In genomic region chr1:160032165-160032827, GRCh38 we compare ENCODE assay signal across 1 cellular context.
A peak's percentile ranks its signal among the peaks of the same experiment; 100 is the strongest.
TF ChIP-seq lines count a peak whose summit lies in the region.

No MANE protein-coding gene starts in this region.

TF ChIP-seq in HepG2, 621 proteins besides CTCF, POLR2A, EP300 and RAD21 (continues in another document):
- TF ChIP-seq ZBTB20 (CRISPR knock-in tag; IDR thresholded peaks at IDR 0.05; ENCODE audit: borderline replicate concordance, low read depth) (no peak), ZNF788 (CRISPR knock-in tag; IDR thresholded peaks at IDR 0.05; ENCODE audit: borderline replicate concordance) (no peak), FOXJ3 (CRISPR knock-in tag; IDR thresholded peaks at IDR 0.05; ENCODE audit: borderline replicate concordance) (no peak), SIX4 (CRISPR knock-in tag; IDR thresholded peaks at IDR 0.05) (no peak), KLF15 (CRISPR knock-in tag; IDR thresholded peaks at IDR 0.05; ENCODE audit: borderline replicate concordance) (0 out of 2 replicates have a peak, but pooled peaks have one; percentile 14), PCBP1 (IDR thresholded peaks at IDR 0.05; ENCODE audit: borderline replicate concordance, low read depth, low read length) (0 out of 2 replicates have a peak, but pooled peaks have one; percentile 8), STAT6 (CRISPR knock-in tag; IDR thresholded peaks at IDR 0.05; ENCODE audit: borderline replicate concordance) (0 out of 2 replicates have a peak, but pooled peaks have one; percentile 48), ZNF367 (CRISPR knock-in tag; IDR thresholded peaks at IDR 0.05; ENCODE audit: borderline replicate concordance) (no peak), ZFY (CRISPR knock-in tag; IDR thresholded peaks at IDR 0.05) (0 out of 2 replicates have a peak, but pooled peaks have one; percentile 16), ZFX (CRISPR knock-in tag; IDR thresholded peaks at IDR 0.05; ENCODE audit: low read depth) (peak; percentile 33; the same call in 1 of the 2 replicates), ZNF746 (CRISPR knock-in tag; IDR thresholded peaks at IDR 0.05) (no peak), RARG (CRISPR knock-in tag; IDR thresholded peaks at IDR 0.05; ENCODE audit: low read depth) (no peak), NFIB (CRISPR knock-in tag; IDR thresholded peaks at IDR 0.05; ENCODE audit: borderline replicate concordance) (no peak), ZKSCAN1 (IDR thresholded peaks at IDR 0.05; ENCODE audit: low read length) (no peak), ZNF710 (CRISPR knock-in tag; IDR thresholded peaks at IDR 0.05; ENCODE audit: borderline replicate concordance) (no peak), TMF1 (CRISPR knock-in tag; IDR thresholded peaks at IDR 0.05; ENCODE audit: low read depth) (0 out of 2 replicates have a peak, but pooled peaks have one; percentile 33), KLF11 (CRISPR knock-in tag; IDR thresholded peaks at IDR 0.05) (no peak), SNAPC2 (CRISPR knock-in tag; IDR thresholded peaks at IDR 0.05) (0 out of 2 replicates have a peak, but pooled peaks have one; percentile 40), AFF4 (CRISPR knock-in tag; IDR thresholded peaks at IDR 0.05) (no peak), ZNF263 (CRISPR knock-in tag; IDR thresholded peaks at IDR 0.05) (no peak), CREM (IDR thresholded peaks at IDR 0.05) (no peak), CREM (CRISPR knock-in tag; IDR thresholded peaks at IDR 0.05) (no peak), ARNTL (CRISPR knock-in tag; IDR thresholded peaks at IDR 0.05) (no peak), CSRNP1 (CRISPR knock-in tag; IDR thresholded peaks at IDR 0.05) (0 out of 2 replicates have a peak, but pooled peaks have one; percentile 66), HNRNPL (IDR thresholded peaks at IDR 0.05; ENCODE audit: low read depth, low read length) (no peak), RBM39 (IDR thresholded peaks at IDR 0.05; ENCODE audit: low read depth, low read length, poor library complexity, severe bottlenecking) (no peak), IRX3 (CRISPR knock-in tag; IDR thresholded peaks at IDR 0.05; ENCODE audit: borderline replicate concordance, low read depth) (0 out of 2 replicates have a peak, but pooled peaks have one; percentile 6), CHD2 (IDR thresholded peaks at IDR 0.05; ENCODE audit: low read depth, low read length) (no peak), RERE (CRISPR knock-in tag; IDR thresholded peaks at IDR 0.05; ENCODE audit: low read depth) (no peak), STAT5B (CRISPR knock-in tag; IDR thresholded peaks at IDR 0.05) (no peak), ZHX2 (IDR thresholded peaks at IDR 0.05; ENCODE audit: low read depth) (0 out of 2 replicates have a peak, but pooled peaks have one; percentile 9), ZHX2 (CRISPR knock-in tag; IDR thresholded peaks at IDR 0.05; ENCODE audit: borderline replicate concordance) (no peak)
